1 cellular context compared by ENCODE assay signal in the genomic region with DNA sequence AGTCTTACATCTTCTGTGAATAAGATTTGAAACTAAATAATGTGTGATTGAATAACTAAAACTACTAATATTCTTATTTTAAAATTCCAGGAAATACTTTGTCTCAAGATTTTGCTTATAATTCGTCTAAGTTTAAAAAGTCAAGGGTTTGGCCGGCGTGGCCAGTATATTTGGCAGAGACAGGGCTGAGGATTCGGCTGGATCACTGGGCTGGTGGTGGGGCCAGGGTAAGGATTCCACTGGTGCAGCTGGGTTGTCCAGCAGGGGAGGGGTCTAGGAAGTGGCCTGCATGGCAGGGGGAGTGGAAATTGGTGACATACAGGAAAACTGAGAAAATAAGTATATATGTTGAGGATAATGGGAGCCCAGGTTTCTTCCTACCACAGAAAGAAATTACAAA.
TF ChIP-seq lines count a peak whose summit lies in the region.

No MANE protein-coding gene starts in this region.

TF ChIP-seq in SK-N-SH treated with all-trans-retinoic acid at 6 μM for 48 hours, 23 proteins besides CTCF, POLR2A, EP300 and RAD21 (continued from another document):
- TF ChIP-seq, protein P1, sequence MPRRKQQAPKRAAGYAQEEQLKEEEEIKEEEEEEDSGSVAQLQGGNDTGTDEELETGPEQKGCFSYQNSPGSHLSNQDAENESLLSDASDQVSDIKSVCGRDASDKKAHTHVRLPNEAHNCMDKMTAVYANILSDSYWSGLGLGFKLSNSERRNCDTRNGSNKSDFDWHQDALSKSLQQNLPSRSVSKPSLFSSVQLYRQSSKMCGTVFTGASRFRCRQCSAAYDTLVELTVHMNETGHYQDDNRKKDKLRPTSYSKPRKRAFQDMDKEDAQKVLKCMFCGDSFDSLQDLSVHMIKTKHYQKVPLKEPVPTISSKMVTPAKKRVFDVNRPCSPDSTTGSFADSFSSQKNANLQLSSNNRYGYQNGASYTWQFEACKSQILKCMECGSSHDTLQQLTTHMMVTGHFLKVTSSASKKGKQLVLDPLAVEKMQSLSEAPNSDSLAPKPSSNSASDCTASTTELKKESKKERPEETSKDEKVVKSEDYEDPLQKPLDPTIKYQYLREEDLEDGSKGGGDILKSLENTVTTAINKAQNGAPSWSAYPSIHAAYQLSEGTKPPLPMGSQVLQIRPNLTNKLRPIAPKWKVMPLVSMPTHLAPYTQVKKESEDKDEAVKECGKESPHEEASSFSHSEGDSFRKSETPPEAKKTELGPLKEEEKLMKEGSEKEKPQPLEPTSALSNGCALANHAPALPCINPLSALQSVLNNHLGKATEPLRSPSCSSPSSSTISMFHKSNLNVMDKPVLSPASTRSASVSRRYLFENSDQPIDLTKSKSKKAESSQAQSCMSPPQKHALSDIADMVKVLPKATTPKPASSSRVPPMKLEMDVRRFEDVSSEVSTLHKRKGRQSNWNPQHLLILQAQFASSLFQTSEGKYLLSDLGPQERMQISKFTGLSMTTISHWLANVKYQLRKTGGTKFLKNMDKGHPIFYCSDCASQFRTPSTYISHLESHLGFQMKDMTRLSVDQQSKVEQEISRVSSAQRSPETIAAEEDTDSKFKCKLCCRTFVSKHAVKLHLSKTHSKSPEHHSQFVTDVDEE (CRISPR knock-in tag; IDR thresholded peaks at IDR 0.05) = no peak
- TF ChIP-seq ZNF70 (CRISPR knock-in tag; IDR thresholded peaks at IDR 0.05) (no peak), ZFP30 (CRISPR knock-in tag; IDR thresholded peaks at IDR 0.05) (no peak), BACH2 (CRISPR knock-in tag; IDR thresholded peaks at IDR 0.05; ENCODE audit: borderline replicate concordance) (no peak), SNAI2 (CRISPR knock-in tag; IDR thresholded peaks at IDR 0.05) (no peak), ESRRG (CRISPR knock-in tag; IDR thresholded peaks at IDR 0.05) (no peak), ZFP3 (CRISPR knock-in tag; IDR thresholded peaks at IDR 0.05) (no peak), RARB (CRISPR knock-in tag; IDR thresholded peaks at IDR 0.05) (no peak), CSDC2 (CRISPR knock-in tag; IDR thresholded peaks at IDR 0.05) (no peak)
- TF ChIP-seq, protein P2, sequence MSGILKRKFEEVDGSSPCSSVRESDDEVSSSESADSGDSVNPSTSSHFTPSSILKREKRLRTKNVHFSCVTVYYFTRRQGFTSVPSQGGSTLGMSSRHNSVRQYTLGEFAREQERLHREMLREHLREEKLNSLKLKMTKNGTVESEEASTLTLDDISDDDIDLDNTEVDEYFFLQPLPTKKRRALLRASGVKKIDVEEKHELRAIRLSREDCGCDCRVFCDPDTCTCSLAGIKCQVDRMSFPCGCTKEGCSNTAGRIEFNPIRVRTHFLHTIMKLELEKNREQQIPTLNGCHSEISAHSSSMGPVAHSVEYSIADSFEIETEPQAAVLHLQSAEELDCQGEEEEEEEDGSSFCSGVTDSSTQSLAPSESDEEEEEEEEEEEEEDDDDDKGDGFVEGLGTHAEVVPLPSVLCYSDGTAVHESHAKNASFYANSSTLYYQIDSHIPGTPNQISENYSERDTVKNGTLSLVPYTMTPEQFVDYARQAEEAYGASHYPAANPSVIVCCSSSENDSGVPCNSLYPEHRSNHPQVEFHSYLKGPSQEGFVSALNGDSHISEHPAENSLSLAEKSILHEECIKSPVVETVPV (CRISPR knock-in tag; IDR thresholded peaks at IDR 0.05) = no peak
